2 cellular contexts compared by ENCODE assay signal in genomic region chr2:64888591-64889309, GRCh38.
TF ChIP-seq lines count a peak whose summit lies in the region.

No MANE protein-coding gene starts in this region.

TF ChIP-seq in SK-N-SH, 30 proteins besides CTCF, POLR2A, EP300 and RAD21 (continued from another document):
- TF ChIP-seq, protein P1, sequence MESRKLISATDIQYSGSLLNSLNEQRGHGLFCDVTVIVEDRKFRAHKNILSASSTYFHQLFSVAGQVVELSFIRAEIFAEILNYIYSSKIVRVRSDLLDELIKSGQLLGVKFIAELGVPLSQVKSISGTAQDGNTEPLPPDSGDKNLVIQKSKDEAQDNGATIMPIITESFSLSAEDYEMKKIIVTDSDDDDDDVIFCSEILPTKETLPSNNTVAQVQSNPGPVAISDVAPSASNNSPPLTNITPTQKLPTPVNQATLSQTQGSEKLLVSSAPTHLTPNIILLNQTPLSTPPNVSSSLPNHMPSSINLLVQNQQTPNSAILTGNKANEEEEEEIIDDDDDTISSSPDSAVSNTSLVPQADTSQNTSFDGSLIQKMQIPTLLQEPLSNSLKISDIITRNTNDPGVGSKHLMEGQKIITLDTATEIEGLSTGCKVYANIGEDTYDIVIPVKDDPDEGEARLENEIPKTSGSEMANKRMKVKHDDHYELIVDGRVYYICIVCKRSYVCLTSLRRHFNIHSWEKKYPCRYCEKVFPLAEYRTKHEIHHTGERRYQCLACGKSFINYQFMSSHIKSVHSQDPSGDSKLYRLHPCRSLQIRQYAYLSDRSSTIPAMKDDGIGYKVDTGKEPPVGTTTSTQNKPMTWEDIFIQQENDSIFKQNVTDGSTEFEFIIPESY (IDR thresholded peaks at IDR 0.05; ENCODE audit: borderline replicate concordance, low read depth), result no peak
- no peak for TF ChIP-seq NRF1 (IDR thresholded peaks at IDR 0.05; ENCODE audit: low read depth, low read length)
- TF ChIP-seq JUND (IDR thresholded peaks at IDR 0.05), result no peak
- TF ChIP-seq MAX (IDR thresholded peaks at IDR 0.05; ENCODE audit: low read depth), result no peak
- TF ChIP-seq TCF12 (IDR thresholded peaks at IDR 0.05), result no peak
- TF ChIP-seq FOXJ3 (CRISPR knock-in tag; IDR thresholded peaks at IDR 0.05), result no peak
- TF ChIP-seq FOSL2 (IDR thresholded peaks at IDR 0.05; ENCODE audit: borderline replicate concordance, low read depth), result no peak

TF ChIP-seq in SK-N-SH treated with all-trans-retinoic acid at 6 μM for 48 hours, 23 proteins besides CTCF, POLR2A, EP300 and RAD21 (continued from another document):
- TF ChIP-seq CREB5 (CRISPR knock-in tag; IDR thresholded peaks at IDR 0.05; ENCODE audit: low read depth) (no peak), ZNF8 (CRISPR knock-in tag; IDR thresholded peaks at IDR 0.05) (no peak)
